ENCODE assay signal across 21 cellular contexts in the genomic region with DNA sequence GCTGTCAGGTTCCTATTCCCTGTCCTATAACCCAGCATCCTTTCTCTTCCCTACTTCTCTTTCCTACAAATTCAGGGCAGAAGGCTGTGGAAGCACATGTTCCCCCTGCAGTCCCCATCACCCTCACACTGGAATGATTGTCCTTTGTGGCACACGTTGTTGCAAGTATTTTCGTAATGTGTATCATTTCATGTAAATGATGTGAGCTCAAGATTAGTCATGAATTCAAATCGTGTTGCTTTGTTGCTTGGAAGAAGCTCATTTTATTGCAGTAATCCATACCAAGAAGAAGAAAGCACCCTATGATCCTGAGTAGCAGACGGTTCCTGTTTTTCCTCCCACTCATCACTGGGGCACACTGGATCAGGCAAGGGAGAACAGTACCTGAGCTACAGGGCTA.
DNase-seq lines count a peak whose midpoint lies in the region; ATAC-seq and TF ChIP-seq lines count a peak whose summit lies in the region.
"Had no signal": no experiment of that assay in that cellular context is flagged by ENCODE, and none has a peak within 500 bp of the region (broad histone marks: within the 10 kb centered on the region; RNA-seq: fewer than 3 reads in every experiment).

No MANE protein-coding gene starts in this region.

- H4K20me1 ChIP-seq in osteoblast (ENCODE audit: insufficient read depth, low read length) = no peaks in the 10 kb centered on the region
- H4K20me1 ChIP-seq in MM.1S (ENCODE audit: insufficient read depth, low read length) = no peaks in the 10 kb centered on the region

- no peak overlapping the region for H3K9ac ChIP-seq in MM.1S (ENCODE audit: low read length)

- no peaks in the 10 kb centered on the region for H3K9me2 ChIP-seq in MM.1S (replicated peaks; ENCODE audit: insufficient read depth, low read length)

- H3K4me2 ChIP-seq in osteoblast (ENCODE audit: insufficient read depth, low read length) (no peak overlapping the region), MM.1S (ENCODE audit: low read depth, low read length) (no peak overlapping the region)
- H3K4me2 ChIP-seq: GM23338 had no signal

- H3F3A ChIP-seq in MM.1S (ENCODE audit: insufficient read depth, low read length) = no peaks in the 10 kb centered on the region

- H3K27ac ChIP-seq in dorsolateral prefrontal cortex (peak overlapping the region in 54 of 59 donors; percentile 11 to 98 (median 62)), osteoblast (ENCODE audit: low read depth, low read length) (no peak overlapping the region), MM.1S (ENCODE audit: low read length) (no peak overlapping the region)

- H3K36me3 ChIP-seq in osteoblast (ENCODE audit: insufficient read depth, low read length) = no peaks in the 10 kb centered on the region
- no peaks in the 10 kb centered on the region for H3K36me3 ChIP-seq in MM.1S (replicated peaks; ENCODE audit: insufficient read depth, low read length)
- H3K36me3 ChIP-seq: HAP-1 had no signal

- peak overlapping the region in 6 of 59 donors; percentile 5 to 43 (median 12) for H3K4me3 ChIP-seq in dorsolateral prefrontal cortex
- no peak overlapping the region for H3K4me3 ChIP-seq in osteoblast (ENCODE audit: insufficient read depth, low read length)
- H3K4me3 ChIP-seq in MM.1S (ENCODE audit: low read length) = no peak overlapping the region
- H3K4me3 ChIP-seq: GM23338, HAP-1 had no signal

- no peak for ATAC-seq in HG02642 (IDR thresholded peaks at IDR 0.05; ENCODE audit: poor library complexity, unreplicated experiment)
- ATAC-seq: GM23338, HepG2 had no signal

- H2AFZ ChIP-seq in osteoblast (ENCODE audit: low read length) = no peak overlapping the region
- no peak overlapping the region for H2AFZ ChIP-seq in MM.1S (ENCODE audit: low read length)
- H2AFZ ChIP-seq: GM23338 had no signal

- H3K9me3 ChIP-seq in osteoblast (ENCODE audit: low read depth, low read length) (no peaks in the 10 kb centered on the region), MM.1S (replicated peaks; ENCODE audit: insufficient read depth, low read length) (no peaks in the 10 kb centered on the region)
- H3K9me3 ChIP-seq: HAP-1 had no signal

- H3K27me3 ChIP-seq in dorsolateral prefrontal cortex = no peaks in the 10 kb centered on the region
- H3K27me3 ChIP-seq in osteoblast (ENCODE audit: insufficient read depth, low read length) = no peaks in the 10 kb centered on the region
- no peaks in the 10 kb centered on the region for H3K27me3 ChIP-seq in MM.1S (replicated peaks; ENCODE audit: insufficient read depth, low read length)

- H3K4me1 ChIP-seq in osteoblast (ENCODE audit: insufficient read depth, low read length) (no peaks in the 10 kb centered on the region), MM.1S (ENCODE audit: low read length) (no peaks in the 10 kb centered on the region)
- H3K4me1 ChIP-seq: HAP-1 had no signal

- DNase-seq in CD1c-positive myeloid dendritic cell (ENCODE audit: extremely low spot score) (peak; percentile 1), RPMI7951 (ENCODE audit: low read depth) (peak; percentile 42), dorsolateral prefrontal cortex (no peak), osteoblast (ENCODE audit: insufficient read length, low spot score, missing footprints) (peak; percentile 66), NCI-H446 (lab: John Stamatoyannopoulos, UW) (no peak), MM.1S (no peak), RKO (ENCODE audit: low spot score) (no peak)
- DNase-seq: DND-41, KBM-7, MV-4-11, NCI-H1694, NCI-H2081, NCI-H2171 treated with DMSO at 0.1 percent for 48 hours, NCI-H446 treated with DMSO at 0.1 percent for 48 hours, NCI-H526 treated with DMSO at 0.1 percent for 48 hours, OCI-M1, SHP77 had no signal

- no peaks in the 10 kb centered on the region for H3K79me2 ChIP-seq in osteoblast (ENCODE audit: insufficient read depth, low read length)
- no peaks in the 10 kb centered on the region for H3K79me2 ChIP-seq in MM.1S (ENCODE audit: low read length)

- no peak for TF ChIP-seq CTCF in dorsolateral prefrontal cortex (IDR thresholded peaks at IDR 0.05 in 54 of 56, conservative IDR thresholded peaks at IDR 0.05 in 2 of 56; ENCODE audit: low read depth in 1 of 56, partially characterized antibody in 56 of 56)
- TF ChIP-seq CTCF in osteoblast (IDR thresholded peaks at IDR 0.05; ENCODE audit: extremely low read depth, low read depth, low read length) = no peak
- TF ChIP-seq CTCF in MM.1S (IDR thresholded peaks at IDR 0.05; ENCODE audit: low read length) = no peak

- intact Hi-C loops in dorsolateral prefrontal cortex (cut with DNase I) = no loop called here

Comparison
In these comparisons a context has a peak if more than half of its experiments do, and no peak if none do; other contexts are left out.
1. DNase-seq: peak in CD1c-positive myeloid dendritic cell (single experiment), RPMI7951 (single experiment) and osteoblast (single experiment); none in dorsolateral prefrontal cortex (0 of 10), NCI-H446 (0 of 2), MM.1S (single experiment) and RKO (single experiment).
2. H3K27ac ChIP-seq: peak in dorsolateral prefrontal cortex (54 of 59); none in osteoblast (single experiment) and MM.1S (single experiment).